Comparison of ENCODE assay signal across 14 cellular contexts in the genomic region with DNA sequence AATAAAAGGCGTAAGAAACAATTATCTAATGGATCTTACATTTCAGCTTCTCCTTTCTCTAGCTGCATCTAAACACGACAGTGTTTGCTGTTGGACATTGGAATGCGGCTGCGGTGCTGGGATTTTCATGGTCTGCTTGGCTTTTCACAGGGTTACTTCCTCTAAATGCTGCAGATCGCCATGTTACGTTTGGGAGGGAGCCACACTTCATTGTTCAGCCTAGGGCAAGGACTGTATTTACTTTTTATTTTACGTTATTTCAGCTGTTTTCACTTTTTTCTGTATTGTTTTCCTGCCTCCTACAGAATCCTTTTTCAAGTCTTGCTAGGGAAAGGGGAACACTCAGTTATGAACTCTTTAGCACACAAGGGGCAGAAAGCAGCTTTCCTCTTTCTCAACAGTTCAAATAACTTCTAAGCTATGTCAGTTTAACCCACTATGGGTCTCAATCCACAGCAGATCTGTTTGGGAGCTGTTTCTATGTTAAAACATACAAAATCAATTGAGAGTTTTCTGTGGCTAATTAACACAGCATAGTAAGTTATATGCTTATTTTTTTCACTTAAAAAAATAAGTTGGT.
A peak's percentile ranks its signal among the peaks of the same experiment; 100 is the strongest.
DNase-seq lines count a peak whose midpoint lies in the region; ATAC-seq and TF ChIP-seq lines count a peak whose summit lies in the region.
"Had no signal": no experiment of that assay in that cellular context is flagged by ENCODE, and none has a peak within 500 bp of the region (broad histone marks: within the 10 kb centered on the region; RNA-seq: fewer than 3 reads in every experiment).

No MANE protein-coding gene starts in this region.

- H3K36me3 ChIP-seq in left lung = no peaks in the 10 kb centered on the region

- peak; percentile 9 for DNase-seq in M059J (ENCODE audit: low read depth)
- DNase-seq in dermis microvascular lymphatic vessel endothelial cell (ENCODE audit: low read depth in 2 of 2) = peak; percentile 67 to 87
- no peak for DNase-seq in left lung
- DNase-seq in smooth muscle cell of the brain vasculature (ENCODE audit: low read depth, low spot score) = peak; percentile 55
- no peak for DNase-seq in activated CD4-positive, alpha-beta T cell treated with anti-CD3 and anti-CD28 coated beads for 1 hour
- no peak for DNase-seq in activated naive CD8-positive, alpha-beta T cell treated with anti-CD3 and anti-CD28 coated beads, Interleukin-2, amount 50 U/mL, for 24 hours
- DNase-seq in DMS79 (lab: John Stamatoyannopoulos, UW) = no peak
- DNase-seq: activated T-cell treated with anti-CD3 and anti-CD28 coated beads, Interleukin-2, amount 50 U/mL, for 4 hours; effector CD8-positive, alpha-beta T cell; immature natural killer cell; Kasumi-1; NCI-H526; T-helper 9 cell had no signal

- H3K4me1 Mint-ChIP-seq in activated naive CD8-positive, alpha-beta T cell treated with anti-CD3 and anti-CD28 coated beads, Interleukin-2, amount 50 U/mL, for 24 hours = peaks cover 4% of the 10 kb centered on the region
- H3K4me1 Mint-ChIP-seq: immature natural killer cell had no signal

- peaks cover 0 to 5% of the 10 kb centered on the region in 2 donors for H3K4me1 ChIP-seq in left lung

- H3K27ac Mint-ChIP-seq in activated naive CD8-positive, alpha-beta T cell treated with anti-CD3 and anti-CD28 coated beads, Interleukin-2, amount 50 U/mL, for 24 hours = no peak overlapping the region
- H3K27ac Mint-ChIP-seq: immature natural killer cell had no signal

- H3K27me3 Mint-ChIP-seq in activated naive CD8-positive, alpha-beta T cell treated with anti-CD3 and anti-CD28 coated beads, Interleukin-2, amount 50 U/mL, for 24 hours = peaks cover 4% of the 10 kb centered on the region

- no peaks in the 10 kb centered on the region for H3K27me3 ChIP-seq in left lung

- peak; percentile 69 for ATAC-seq in left lung
- ATAC-seq in HG03280 (IDR thresholded peaks at IDR 0.05; ENCODE audit: unreplicated experiment) = no peak
- ATAC-seq in activated naive CD8-positive, alpha-beta T cell treated with anti-CD3 and anti-CD28 coated beads, Interleukin-2, amount 50 U/mL, for 24 hours = no peak
- ATAC-seq: activated T-cell treated with anti-CD3 and anti-CD28 coated beads, Interleukin-2, amount 50 U/mL, for 4 hours had no signal

- no peak overlapping the region for H3K4me3 Mint-ChIP-seq in activated naive CD8-positive, alpha-beta T cell treated with anti-CD3 and anti-CD28 coated beads, Interleukin-2, amount 50 U/mL, for 24 hours
- H3K4me3 Mint-ChIP-seq: activated T-cell treated with anti-CD3 and anti-CD28 coated beads, Interleukin-2, amount 50 U/mL, for 4 hours; immature natural killer cell had no signal

- no peak overlapping the region for H3K4me3 ChIP-seq in left lung

- intact Hi-C loops in left lung (cut with DNase I) = no loop called here

- TF ChIP-seq CTCF in left lung (IDR thresholded peaks at IDR 0.05) = no peak

- H3K9me3 Mint-ChIP-seq in activated naive CD8-positive, alpha-beta T cell treated with anti-CD3 and anti-CD28 coated beads, Interleukin-2, amount 50 U/mL, for 24 hours = no peaks in the 10 kb centered on the region
- H3K9me3 Mint-ChIP-seq: activated T-cell treated with anti-CD3 and anti-CD28 coated beads, Interleukin-2, amount 50 U/mL, for 4 hours; immature natural killer cell had no signal

- H3K27ac ChIP-seq in left lung = peak overlapping the region in 1 of 2 donors; percentile 31

- peaks cover 5% of the 10 kb centered on the region for H3K36me3 Mint-ChIP-seq in activated naive CD8-positive, alpha-beta T cell treated with anti-CD3 and anti-CD28 coated beads, Interleukin-2, amount 50 U/mL, for 24 hours (ENCODE audit: low read depth)
- H3K36me3 Mint-ChIP-seq: immature natural killer cell had no signal

- no peaks in the 10 kb centered on the region for H3K9me3 ChIP-seq in left lung

Comparison
In these comparisons a context has a peak if more than half of its experiments do, and no peak if none do; other contexts are left out.
1. DNase-seq: peak in M059J (single experiment), dermis microvascular lymphatic vessel endothelial cell (2 of 2) and smooth muscle cell of the brain vasculature (single experiment); none in left lung (0 of 2), activated CD4-positive, alpha-beta T cell treated with anti-CD3 and anti-CD28 coated beads for 1 hour (single experiment), activated naive CD8-positive, alpha-beta T cell treated with anti-CD3 and anti-CD28 coated beads, Interleukin-2, amount 50 U/mL, for 24 hours (single experiment) and DMS79 (single experiment).